ENCODE assay signal across 20 cellular contexts in genomic region chr2:240182966-240183365, GRCh38. TPM values are rescaled to one million over a fixed set of nuclear protein-coding genes. Genes with fewer than 3 reads are reported as not detected.
DNase-seq lines count a peak whose midpoint lies in the region; ATAC-seq and TF ChIP-seq lines count a peak whose summit lies in the region.
"Had no signal": no experiment of that assay in that cellular context is flagged by ENCODE, and none has a peak within 500 bp of the region (broad histone marks: within the 10 kb centered on the region; RNA-seq: fewer than 3 reads in every experiment).

No MANE protein-coding gene starts in this region.

- WGBS in gastroesophageal sphincter (ENCODE audit: low coverage in 1 of 2), 2 donors = no CpG with 5 or more reads among the region's 6 CpGs
- 77 to 93% (median 88%) methylated on average over 3 to 6 of the region's 6 CpGs for WGBS in spleen, 5 donors

- H3K27me3 ChIP-seq in gastroesophageal sphincter (peaks cover 52% of the 10 kb centered on the region), spleen (replicated peaks in 1 of 7) (peaks cover 0 to 36% (median 0%) of the 10 kb centered on the region in 7 donors)

- H3K4me3 ChIP-seq in HEK293 (ENCODE audit: low read depth, low read length) (no peak overlapping the region), gastroesophageal sphincter (no peak overlapping the region), spleen (no peak overlapping the region)
- H3K4me3 ChIP-seq: PC-9, SJSA1 had no signal

- POLR2A ChIA-PET in HEK293 (lab: Yijun Ruan, JAX) = no interaction called here

- intact Hi-C loops in spleen (cut with DNase I; ENCODE audit: low total_unique reads) = no loop called here

- TF ChIP-seq EP300 in gastroesophageal sphincter (IDR thresholded peaks at IDR 0.05) = no peak

- DNase-seq in NCI-H1694 treated with DMSO at 0.1 percent for 48 hours (lab: John Stamatoyannopoulos, UW) = peak; percentile 38
- peak; percentile 45 for DNase-seq in spleen
- DNase-seq in SKM-1 (lab: John Stamatoyannopoulos, UW; ENCODE audit: unreplicated experiment) = no peak
- DNase-seq in omental fat pad (ENCODE audit: low spot score) = no peak
- DNase-seq: ACHN; C1 segment of cervical spinal cord; CD8-positive, alpha-beta memory T cell; DMS79; H9; MV-4-11; NCI-H187 treated with DMSO at 0.1 percent for 48 hours; NCI-H345; PC-9 had no signal

- no peak for TF ChIP-seq CTCF in HEK293 (tag by site-specific recombination; IDR thresholded peaks at IDR 0.05)
- TF ChIP-seq CTCF in gastroesophageal sphincter (IDR thresholded peaks at IDR 0.05) = no peak
- no peak for TF ChIP-seq CTCF in spleen (IDR thresholded peaks at IDR 0.05 in 8 of 11, conservative IDR thresholded peaks at IDR 0.05 in 3 of 11)
- TF ChIP-seq CTCF in omental fat pad (IDR thresholded peaks at IDR 0.05) = no peak

- H3K27ac ChIP-seq in HEK293 (ENCODE audit: extremely low read depth, low read depth, low read length) = no peak overlapping the region
- no peak overlapping the region for H3K27ac ChIP-seq in gastroesophageal sphincter
- no peak overlapping the region for H3K27ac ChIP-seq in spleen
- H3K27ac ChIP-seq: HL-60, KMS-11, PC-9, SJSA1 had no signal

- CTCF ChIA-PET in HEK293 (lab: Yijun Ruan, JAX) = no interaction called here

- H3K4me1 ChIP-seq in HEK293 (ENCODE audit: control insufficient read depth, insufficient read depth, low read length) (no peaks in the 10 kb centered on the region), gastroesophageal sphincter (no peaks in the 10 kb centered on the region), spleen (no peaks in the 10 kb centered on the region)
- H3K4me1 ChIP-seq: SJSA1 had no signal

- H3K9me3 ChIP-seq in HEK293 (ENCODE audit: control insufficient read depth, insufficient read depth, low read depth, low read length) = no peaks in the 10 kb centered on the region
- no peaks in the 10 kb centered on the region for H3K9me3 ChIP-seq in gastroesophageal sphincter
- H3K9me3 ChIP-seq in spleen = peaks cover 0 to 9% (median 6%) of the 10 kb centered on the region in 8 donors
- H3K9me3 ChIP-seq: SJSA1 had no signal

- peak; percentile 16 for ATAC-seq in gastroesophageal sphincter
- ATAC-seq in GM18873 (IDR thresholded peaks at IDR 0.05; ENCODE audit: low FRiP score, unreplicated experiment) = no peak
- ATAC-seq in omental fat pad (ENCODE audit: low FRiP score) = no peak

- H3K36me3 ChIP-seq in HEK293 (ENCODE audit: control insufficient read depth in 2 of 2, insufficient read depth in 1 of 2, low read length in 2 of 2) = no peaks in the 10 kb centered on the region
- no peaks in the 10 kb centered on the region for H3K36me3 ChIP-seq in gastroesophageal sphincter
- no peaks in the 10 kb centered on the region for H3K36me3 ChIP-seq in spleen
- H3K36me3 ChIP-seq: SJSA1 had no signal

- TF ChIP-seq POLR2A in gastroesophageal sphincter (IDR thresholded peaks at IDR 0.05) (no peak), spleen (IDR thresholded peaks at IDR 0.05) (no peak)

TF ChIP-seq in HEK293, 187 proteins besides CTCF, POLR2A, EP300 and RAD21:
- no peak for TF ChIP-seq ZNF211 (tag by site-specific recombination; IDR thresholded peaks at IDR 0.05; ENCODE audit: low read depth)
- TF ChIP-seq SALL2 (tag by site-specific recombination; IDR thresholded peaks at IDR 0.05; ENCODE audit: borderline replicate concordance) = no peak
- 0 out of 2 replicates have a peak, but pooled peaks have one; percentile 12 for TF ChIP-seq ZIC2 (tag by site-specific recombination; IDR thresholded peaks at IDR 0.05)
- TF ChIP-seq TCF7L2 (IDR thresholded peaks at IDR 0.05; ENCODE audit: borderline replicate concordance, low read depth, low read length) = no peak
- TF ChIP-seq ZBTB8A (tag by site-specific recombination; IDR thresholded peaks at IDR 0.05) = no peak
TF ChIP-seq in HEK293: peak in this region for 1.

RNA-seq across cellular contexts. Expression of gene OTOS, which starts 42.5 kb away (rescaled TPM):
- total RNA-seq in gastroesophageal sphincter = not detected
- not detected for total RNA-seq in spleen
- not detected for polyA plus RNA-seq in spleen
- total RNA-seq in omental fat pad = not detected
- total RNA-seq: CD8-positive, alpha-beta memory T cell; H9; HT1080; PC-9; SJSA1 had no signal
- polyA plus RNA-seq: CD8-positive, alpha-beta memory T cell had no signal

RNA-seq across cellular contexts. Expression of gene COPS9, which starts 46.9 kb away (rescaled TPM):
- 100 to 1,000 TPM; 151 to 252 (median 169) TPM for total RNA-seq in gastroesophageal sphincter
- 100 to 1,000 TPM in 2 of 7 donors, 10 to 100 TPM in 5; 74.7 to 154 (median 85.7) TPM for total RNA-seq in spleen
- 100 to 1,000 TPM; 273 to 441 (median 321) TPM for polyA plus RNA-seq in spleen
- 100 to 1,000 TPM; 130 to 198 (median 150) TPM for total RNA-seq in omental fat pad

Comparison
In these comparisons a context has a peak if more than half of its experiments do, and no peak if none do; other contexts are left out.
1. DNase-seq: peak in NCI-H1694 treated with DMSO at 0.1 percent for 48 hours (single experiment) and spleen (single experiment); none in SKM-1 (single experiment) and omental fat pad (single experiment).